ENCODE assay signal across 1 cellular context in genomic region chr16:69339289-69340094, GRCh38.
TF ChIP-seq lines count a peak whose summit lies in the region.

Gene COG8 (minus strand): TSS chr16:69339564. CDS start chr16:69339552, 12 bp downstream.
Gene NIP7 (plus strand): TSS chr16:69339772. CDS start chr16:69339830, 58 bp downstream.

TF ChIP-seq in HepG2, 621 proteins besides CTCF, POLR2A, EP300 and RAD21 (continued from another document and continues in another):
- TF ChIP-seq ZNF646 (CRISPR knock-in tag; IDR thresholded peaks at IDR 0.05), result no peak
- no peak; the same call in 1 of the 2 replicates for TF ChIP-seq MTF2 (CRISPR knock-in tag; IDR thresholded peaks at IDR 0.05; ENCODE audit: borderline replicate concordance)
- TF ChIP-seq ATF7 (IDR thresholded peaks at IDR 0.05), result no peak
- peak; percentile 66 for TF ChIP-seq ATF7 (CRISPR knock-in tag; IDR thresholded peaks at IDR 0.05)
- TF ChIP-seq REPIN1 (CRISPR knock-in tag; IDR thresholded peaks at IDR 0.05; ENCODE audit: borderline replicate concordance, low read depth), result peak; percentile 82; the same call in 1 of the 2 replicates
- peak; percentile 88 for TF ChIP-seq GATAD2A (CRISPR knock-in tag; IDR thresholded peaks at IDR 0.05)
- TF ChIP-seq ELF4 (CRISPR knock-in tag; IDR thresholded peaks at IDR 0.05; ENCODE audit: borderline replicate concordance), result no peak
- TF ChIP-seq ZNF124 (CRISPR knock-in tag; IDR thresholded peaks at IDR 0.05), result peak; percentile 78
- no peak for TF ChIP-seq TIGD3 (CRISPR knock-in tag; IDR thresholded peaks at IDR 0.05; ENCODE audit: borderline replicate concordance)
- TF ChIP-seq ZNF800 (CRISPR knock-in tag; IDR thresholded peaks at IDR 0.05), result peak; percentile 84
- TF ChIP-seq ETS1 (CRISPR knock-in tag; IDR thresholded peaks at IDR 0.05), result peak; percentile 91; the same call in 1 of the 2 replicates
- TF ChIP-seq ZNF549 (CRISPR knock-in tag; IDR thresholded peaks at IDR 0.05), result peak; percentile 88; the same call in 1 of the 2 replicates
- TF ChIP-seq RERE (CRISPR knock-in tag; IDR thresholded peaks at IDR 0.05; ENCODE audit: low read depth), result peak; percentile 43; the same call in 1 of the 2 replicates
- TF ChIP-seq ZSCAN31 (CRISPR knock-in tag; IDR thresholded peaks at IDR 0.05; ENCODE audit: low read depth), result peak; percentile 84; the same call in 1 of the 2 replicates
- no peak for TF ChIP-seq ZNF703 (CRISPR knock-in tag; IDR thresholded peaks at IDR 0.05; ENCODE audit: borderline replicate concordance)
- TF ChIP-seq CENPX (CRISPR knock-in tag; IDR thresholded peaks at IDR 0.05), result no peak
- peak; percentile 23 for TF ChIP-seq ZNF652 (CRISPR knock-in tag; IDR thresholded peaks at IDR 0.05; ENCODE audit: borderline replicate concordance, low read depth)
- peak; percentile 99 for TF ChIP-seq TAF1 (CRISPR knock-in tag; IDR thresholded peaks at IDR 0.05)
- peak; percentile 46; the same call in 1 of the 2 replicates for TF ChIP-seq ZNF225 (CRISPR knock-in tag; IDR thresholded peaks at IDR 0.05)
- peak; percentile 72; the same call in 1 of the 2 replicates for TF ChIP-seq SNAPC5 (CRISPR knock-in tag; IDR thresholded peaks at IDR 0.05; ENCODE audit: borderline replicate concordance)
- no peak for TF ChIP-seq TCF7L2 (IDR thresholded peaks at IDR 0.05; ENCODE audit: low read depth, low read length)
- peak; percentile 24; the same call in 1 of the 2 replicates for TF ChIP-seq AKAP8 (CRISPR knock-in tag; IDR thresholded peaks at IDR 0.05)
- TF ChIP-seq NR2C2 (CRISPR knock-in tag; IDR thresholded peaks at IDR 0.05; ENCODE audit: borderline replicate concordance), result peak; percentile 91
- no peak for TF ChIP-seq NPAS2 (CRISPR knock-in tag; IDR thresholded peaks at IDR 0.05; ENCODE audit: borderline replicate concordance)
- no peak for TF ChIP-seq NFE2L1 (CRISPR knock-in tag; IDR thresholded peaks at IDR 0.05; ENCODE audit: borderline replicate concordance)
- no peak for TF ChIP-seq CHD2 (IDR thresholded peaks at IDR 0.05; ENCODE audit: low read depth, low read length)
- no peak for TF ChIP-seq SMC3 (IDR thresholded peaks at IDR 0.05; ENCODE audit: low read length)
- TF ChIP-seq ZNF674 (CRISPR knock-in tag; IDR thresholded peaks at IDR 0.05; ENCODE audit: low read depth), result 0 out of 2 replicates have a peak, but pooled peaks have one; percentile 81
- TF ChIP-seq ZNF768 (CRISPR knock-in tag; IDR thresholded peaks at IDR 0.05), result peak; percentile 58
- peak; percentile 93 for TF ChIP-seq SRSF1 (optimal IDR thresholded peaks at IDR 0.05; ENCODE audit: low read depth, low read length)
- TF ChIP-seq RORA (CRISPR knock-in tag; IDR thresholded peaks at IDR 0.05), result no peak
- peak; percentile 89 for TF ChIP-seq ZSCAN29 (CRISPR knock-in tag; conservative IDR thresholded peaks at IDR 0.05)
- TF ChIP-seq NFE2L2 (IDR thresholded peaks at IDR 0.05; ENCODE audit: low read length), result no peak
- TF ChIP-seq MLXIP (CRISPR knock-in tag; IDR thresholded peaks at IDR 0.05; ENCODE audit: borderline replicate concordance), result no peak; the same call in 1 of the 2 replicates
- TF ChIP-seq THAP7 (CRISPR knock-in tag; IDR thresholded peaks at IDR 0.05), result peak; percentile 90; the same call in 1 of the 2 replicates
- TF ChIP-seq KAT2B (IDR thresholded peaks at IDR 0.05; ENCODE audit: borderline replicate concordance, low read depth, low read length), result no peak
- peak; percentile 63; the same call in 1 of the 2 replicates for TF ChIP-seq CREBL2 (CRISPR knock-in tag; IDR thresholded peaks at IDR 0.05; ENCODE audit: borderline replicate concordance)
- peak; percentile 100 for TF ChIP-seq POGZ (CRISPR knock-in tag; IDR thresholded peaks at IDR 0.05)
- peak; percentile 32; the same call in 1 of the 2 replicates for TF ChIP-seq ZNF383 (CRISPR knock-in tag; IDR thresholded peaks at IDR 0.05; ENCODE audit: borderline replicate concordance)
- peak; percentile 98 for TF ChIP-seq SPEN (CRISPR knock-in tag; IDR thresholded peaks at IDR 0.05; ENCODE audit: low read depth)
